Comparison of ENCODE assay signal across 26 cellular contexts in genomic region chr3:21185816-21186314, GRCh38.
"Had no signal": no experiment of that assay in that cellular context is flagged by ENCODE, and none has a peak within 500 bp of the region (broad histone marks: within the 10 kb centered on the region; RNA-seq: fewer than 3 reads in every experiment).

No MANE protein-coding gene starts in this region.

- ATAC-seq: natural killer cell; psoas muscle; right lobe of liver; stimulated activated memory B cell treated with anti-CD40 and anti-IgM and Interleukin-4, amounts not matched to agents 10 μg/mL and 1 μg/mL and 100 μg/mL, for 72 hours; stimulated activated naive CD8-positive, alpha-beta T cell treated with anti-CD3 and anti-CD28 coated beads, Interleukin-15, amount 100 ng/mL, for 72 hours had no signal

- H2AFZ ChIP-seq: neural progenitor cell, parathyroid adenoma had no signal

- H3K9me3 Mint-ChIP-seq: type B pancreatic cell had no signal

- H3K27ac Mint-ChIP-seq: natural killer cell; nephron progenitor cell; neural progenitor cell; stimulated activated memory B cell treated with anti-CD40 and anti-IgM and Interleukin-4, amounts not matched to agents 10 μg/mL and 1 μg/mL and 100 μg/mL, for 72 hours; stimulated activated naive CD8-positive, alpha-beta T cell treated with anti-CD3 and anti-CD28 coated beads, Interleukin-15, amount 100 ng/mL, for 72 hours; type B pancreatic cell had no signal

- H3K79me2 ChIP-seq: parathyroid adenoma had no signal

- FAIRE-seq: keratinocyte had no signal

- H3K4me2 ChIP-seq: neural progenitor cell, smooth muscle cell had no signal

- DNase-seq: hippocampal formation; left ventricle myocardium inferior; naive B cell; natural killer cell; nephron progenitor cell; occipital lobe; psoas muscle; right lobe of liver; stimulated activated CD4-positive, alpha-beta T cell treated with anti-CD3 and anti-CD28 coated beads, Interleukin-1b, Interleukin-23, amount 100 ng/mL, for 48 hours; stimulated activated CD4-positive, alpha-beta T cell treated with anti-CD3 and anti-CD28 coated beads, Interleukin-2, amount 100 ng/mL, for 48 hours; stimulated activated CD4-positive, alpha-beta T cell treated with anti-CD3 and anti-CD28 coated beads, Interleukin-4, amount 100 ng/mL, for 4 hours; stimulated activated CD8-positive, alpha-beta memory T cell treated with anti-CD3 and anti-CD28 coated beads, Interleukin-4, amount 100 ng/mL, for 48 hours; stimulated activated naive CD4-positive, alpha-beta T cell treated with Interleukin-2 at 50 U/mL for 16 hours; stimulated activated naive CD8-positive, alpha-beta T cell treated with anti-CD3 and anti-CD28 coated beads, Interleukin-15, amount 100 ng/mL, for 72 hours; substantia nigra; uterus had no signal

- H3K27ac ChIP-seq: left ventricle myocardium inferior, neural progenitor cell, neutrophil, parathyroid adenoma, psoas muscle, right atrium auricular region, right lobe of liver, tibial nerve, uterus had no signal

- H3K4me3 ChIP-seq: left ventricle myocardium inferior, lung, neural progenitor cell, psoas muscle, right atrium auricular region, right lobe of liver, smooth muscle cell, tibial nerve, uterus had no signal

- H3K4me3 Mint-ChIP-seq: naive B cell; natural killer cell; nephron progenitor cell; neural progenitor cell; stimulated activated memory B cell treated with anti-CD40 and anti-IgM and Interleukin-4, amounts not matched to agents 10 μg/mL and 1 μg/mL and 100 μg/mL, for 72 hours; stimulated activated naive CD8-positive, alpha-beta T cell treated with anti-CD3 and anti-CD28 coated beads, Interleukin-15, amount 100 ng/mL, for 72 hours; type B pancreatic cell had no signal

- H3K9me3 ChIP-seq: neutrophil, right lobe of liver, uterus had no signal

- H3K4me1 ChIP-seq: left ventricle myocardium inferior, neural progenitor cell, parathyroid adenoma, psoas muscle, right atrium auricular region, right lobe of liver, tibial nerve, uterus had no signal

- H3K4me1 Mint-ChIP-seq: naive B cell; natural killer cell; nephron progenitor cell; neural progenitor cell; stimulated activated memory B cell treated with anti-CD40 and anti-IgM and Interleukin-4, amounts not matched to agents 10 μg/mL and 1 μg/mL and 100 μg/mL, for 72 hours; stimulated activated naive CD8-positive, alpha-beta T cell treated with anti-CD3 and anti-CD28 coated beads, Interleukin-15, amount 100 ng/mL, for 72 hours had no signal

- H3K36me3 ChIP-seq: left ventricle myocardium inferior, neural progenitor cell, neutrophil, right atrium auricular region, right lobe of liver, tibial nerve, uterus had no signal

- H3K27me3 ChIP-seq: neural progenitor cell, neutrophil, right atrium auricular region, right lobe of liver, tibial nerve, uterus had no signal

- H3K27me3 Mint-ChIP-seq: naive B cell; stimulated activated memory B cell treated with anti-CD40 and anti-IgM and Interleukin-4, amounts not matched to agents 10 μg/mL and 1 μg/mL and 100 μg/mL, for 72 hours; stimulated activated naive CD8-positive, alpha-beta T cell treated with anti-CD3 and anti-CD28 coated beads, Interleukin-15, amount 100 ng/mL, for 72 hours; type B pancreatic cell had no signal

- H3K9ac ChIP-seq: neural progenitor cell, parathyroid adenoma had no signal

- H3K36me3 Mint-ChIP-seq: naive B cell; natural killer cell; neural progenitor cell; stimulated activated memory B cell treated with anti-CD40 and anti-IgM and Interleukin-4, amounts not matched to agents 10 μg/mL and 1 μg/mL and 100 μg/mL, for 72 hours; type B pancreatic cell had no signal
